20 cellular contexts compared by ENCODE assay signal in genomic region chr7:148794476-148794875, GRCh38.
DNase-seq lines count a peak whose midpoint lies in the region; ATAC-seq, FAIRE-seq and TF ChIP-seq lines count a peak whose summit lies in the region.
"Had no signal": no experiment of that assay in that cellular context is flagged by ENCODE, and none has a peak within 500 bp of the region (broad histone marks: within the 10 kb centered on the region; RNA-seq: fewer than 3 reads in every experiment).

No MANE protein-coding gene starts in this region.

- in situ Hi-C loops in IMR-90 (cut with MboI; ENCODE audit: low sequenced_read_pairs): no loop called here

- no peak overlapping the region for H2AFZ ChIP-seq in IMR-90 (replicated peaks; ENCODE audit: low read length, poor library complexity)

- H3K4me3 ChIP-seq in A549 (no peak overlapping the region), IMR-90 (ENCODE audit: insufficient read depth, low read depth, low read length) (no peak overlapping the region)
- H3K4me3 ChIP-seq: HAP-1 had no signal

- intact Hi-C loops in IMR-90 (cut with micrococcal nuclease): loop anchor here (5.0 kb wide), 1 partner anchor 168 kb away; no protein-coding TSS in a partner anchor

- peaks cover 4% of the 10 kb centered on the region for H3K4me1 Mint-ChIP-seq in activated naive CD4-positive, alpha-beta T cell treated with anti-CD3 and anti-CD28 coated beads, Interleukin-2, amount 50 U/mL, for 24 hours
- peaks cover 5% of the 10 kb centered on the region for H3K4me1 Mint-ChIP-seq in activated naive CD4-positive, alpha-beta T cell treated with anti-CD3 and anti-CD28 coated beads, Interleukin-2, amount 10 ng/mL, durations not matched to agents 7 days and 5 days
- H3K4me1 Mint-ChIP-seq in central memory CD8-positive, alpha-beta T cell: peaks cover 5% of the 10 kb centered on the region
- H3K4me1 Mint-ChIP-seq in activated CD4-positive, alpha-beta memory T cell treated with anti-CD3 and anti-CD28 coated beads, Interleukin-2, amount 10 ng/mL, durations not matched to agents 7 days and 5 days: peaks cover 3% of the 10 kb centered on the region

- no peak overlapping the region for H2BK5ac ChIP-seq in IMR-90 (ENCODE audit: low read depth, low read length, poor library complexity, severe bottlenecking)

- H2BK120ac ChIP-seq in IMR-90 (ENCODE audit: low read depth, low read length): no peak overlapping the region

- peaks cover 0 to 14% of the 10 kb centered on the region in 2 experiments; a peak in 2 of 4 replicates for H3K79me1 ChIP-seq in IMR-90 (ENCODE audit: low read depth in 1 of 2, low read length in 2 of 2)

- no peak for TF ChIP-seq CTCF in A549 (IDR thresholded peaks at IDR 0.05)
- TF ChIP-seq CTCF in IMR-90 (conservative IDR thresholded peaks at IDR 0.05; ENCODE audit: low read depth, low read length): no peak

- dilution Hi-C loops in IMR-90 (cut with HindIII; ENCODE audit: low sequenced_read_pairs, unreplicated experiment): no loop called here

- no peak overlapping the region for H3K56ac ChIP-seq in IMR-90 (ENCODE audit: extremely low read depth, insufficient read depth, low read length)

- ATAC-seq in A549 (no peak), IMR-90 (ENCODE audit: low read depth) (no peak)
- ATAC-seq in central memory CD8-positive, alpha-beta T cell (replicated peaks; ENCODE audit: extremely low read depth, poor library complexity, severe bottlenecking): no peak

- H2BK15ac ChIP-seq in IMR-90 (ENCODE audit: low read depth, low read length): no peak overlapping the region

- TF ChIP-seq EP300 in A549 (IDR thresholded peaks at IDR 0.05): no peak

- FAIRE-seq in A549 (lab: Jason Lieb, UNC): no peak
- FAIRE-seq: GM12891, GM18507, H54 had no signal

- H3K9me1 ChIP-seq in IMR-90 (ENCODE audit: insufficient read depth, low read length): no peaks in the 10 kb centered on the region

- H4K91ac ChIP-seq in IMR-90 (ENCODE audit: insufficient read depth, low read depth, low read length): no peak overlapping the region

- TF ChIP-seq RAD21 in A549 (conservative IDR thresholded peaks at IDR 0.05 in 1 of 2, IDR thresholded peaks at IDR 0.05 in 1 of 2) (no peak), IMR-90 (IDR thresholded peaks at IDR 0.05; ENCODE audit: low read length) (no peak)

- H3K36me3 Mint-ChIP-seq in activated naive CD4-positive, alpha-beta T cell treated with anti-CD3 and anti-CD28 coated beads, Interleukin-2, amount 50 U/mL, for 24 hours: peaks cover 22% of the 10 kb centered on the region
- H3K36me3 Mint-ChIP-seq in activated naive CD4-positive, alpha-beta T cell treated with anti-CD3 and anti-CD28 coated beads, Interleukin-2, amount 10 ng/mL, durations not matched to agents 7 days and 5 days: peaks cover 70% of the 10 kb centered on the region
- H3K36me3 Mint-ChIP-seq in central memory CD8-positive, alpha-beta T cell (ENCODE audit: insufficient read depth): peaks cover 60% of the 10 kb centered on the region
- H3K36me3 Mint-ChIP-seq in activated CD4-positive, alpha-beta memory T cell treated with anti-CD3 and anti-CD28 coated beads, Interleukin-2, amount 10 ng/mL, durations not matched to agents 7 days and 5 days (ENCODE audit: low read depth): peaks cover 62% of the 10 kb centered on the region

- no peaks in the 10 kb centered on the region for H3K9me3 Mint-ChIP-seq in activated naive CD4-positive, alpha-beta T cell treated with anti-CD3 and anti-CD28 coated beads, Interleukin-2, amount 50 U/mL, for 24 hours
- H3K9me3 Mint-ChIP-seq in activated naive CD4-positive, alpha-beta T cell treated with anti-CD3 and anti-CD28 coated beads, Interleukin-2, amount 10 ng/mL, durations not matched to agents 7 days and 5 days: no peaks in the 10 kb centered on the region
- H3K9me3 Mint-ChIP-seq in central memory CD8-positive, alpha-beta T cell: no peaks in the 10 kb centered on the region
- H3K9me3 Mint-ChIP-seq in activated CD4-positive, alpha-beta memory T cell treated with anti-CD3 and anti-CD28 coated beads, Interleukin-2, amount 10 ng/mL, durations not matched to agents 7 days and 5 days: no peaks in the 10 kb centered on the region
- H3K9me3 Mint-ChIP-seq: CD4-positive, alpha-beta memory T cell had no signal

- no peak overlapping the region for H2AK5ac ChIP-seq in IMR-90 (ENCODE audit: low read depth, low read length)

- H4K8ac ChIP-seq in IMR-90 (ENCODE audit: low read depth in 2 of 2, low read length in 2 of 2): no peak overlapping the region

- no peak for DNase-seq in activated naive CD4-positive, alpha-beta T cell treated with anti-CD3 and anti-CD28 coated beads, Interleukin-2, amount 10 ng/mL, durations not matched to agents 7 days and 5 days
- no peak for DNase-seq in A549 (ENCODE audit: low read depth in 1 of 2, low spot score in 1 of 2)
- no peak for DNase-seq in IMR-90
- DNase-seq in central memory CD8-positive, alpha-beta T cell (ENCODE audit: low spot score in 2 of 2): no peak
- DNase-seq in NCI-H526 (lab: John Stamatoyannopoulos, UW): no peak
- DNase-seq in activated CD4-positive, alpha-beta memory T cell treated with anti-CD3 and anti-CD28 coated beads, Interleukin-2, amount 10 ng/mL, durations not matched to agents 7 days and 5 days: no peak
- DNase-seq: 8988T; C1 segment of cervical spinal cord; Calu3; CD4-positive, alpha-beta memory T cell; COR-L47; DMS53; DMS79 treated with DMSO at 0.1 percent for 48 hours; GF-D8; GOT3 had no signal

- POLR2A ChIA-PET in A549 (lab: Yijun Ruan, JAX): no interaction called here
- POLR2A ChIA-PET in IMR-90 (lab: Charles Lee; ENCODE audit: unreplicated experiment): no interaction called here
- POLR2A ChIA-PET in activated CD4-positive, alpha-beta memory T cell treated with anti-CD3 and anti-CD28 coated beads, Interleukin-2, amount 10 ng/mL, durations not matched to agents 7 days and 5 days (lab: Charles Lee): no interaction called here

- no peaks in the 10 kb centered on the region for H3K27me3 Mint-ChIP-seq in activated naive CD4-positive, alpha-beta T cell treated with anti-CD3 and anti-CD28 coated beads, Interleukin-2, amount 50 U/mL, for 24 hours
- no peaks in the 10 kb centered on the region for H3K27me3 Mint-ChIP-seq in activated naive CD4-positive, alpha-beta T cell treated with anti-CD3 and anti-CD28 coated beads, Interleukin-2, amount 10 ng/mL, durations not matched to agents 7 days and 5 days
- H3K27me3 Mint-ChIP-seq in central memory CD8-positive, alpha-beta T cell: no peaks in the 10 kb centered on the region
- H3K27me3 Mint-ChIP-seq in activated CD4-positive, alpha-beta memory T cell treated with anti-CD3 and anti-CD28 coated beads, Interleukin-2, amount 10 ng/mL, durations not matched to agents 7 days and 5 days: no peaks in the 10 kb centered on the region
- H3K27me3 Mint-ChIP-seq: CD4-positive, alpha-beta memory T cell had no signal

- H3K27me3 ChIP-seq in IMR-90 (ENCODE audit: control insufficient read depth, insufficient read depth, low read length): no peaks in the 10 kb centered on the region

- peak overlapping the region; percentile 35 for H3K27ac Mint-ChIP-seq in activated naive CD4-positive, alpha-beta T cell treated with anti-CD3 and anti-CD28 coated beads, Interleukin-2, amount 50 U/mL, for 24 hours
- H3K27ac Mint-ChIP-seq in activated naive CD4-positive, alpha-beta T cell treated with anti-CD3 and anti-CD28 coated beads, Interleukin-2, amount 10 ng/mL, durations not matched to agents 7 days and 5 days: no peak overlapping the region
- H3K27ac Mint-ChIP-seq in central memory CD8-positive, alpha-beta T cell (ENCODE audit: low read depth): peak overlapping the region; percentile 53
- H3K27ac Mint-ChIP-seq in activated CD4-positive, alpha-beta memory T cell treated with anti-CD3 and anti-CD28 coated beads, Interleukin-2, amount 10 ng/mL, durations not matched to agents 7 days and 5 days: no peak overlapping the region

- H3K4me3 Mint-ChIP-seq in activated naive CD4-positive, alpha-beta T cell treated with anti-CD3 and anti-CD28 coated beads, Interleukin-2, amount 50 U/mL, for 24 hours: no peak overlapping the region
- H3K4me3 Mint-ChIP-seq in activated naive CD4-positive, alpha-beta T cell treated with anti-CD3 and anti-CD28 coated beads, Interleukin-2, amount 10 ng/mL, durations not matched to agents 7 days and 5 days: no peak overlapping the region
- H3K4me3 Mint-ChIP-seq in central memory CD8-positive, alpha-beta T cell: no peak overlapping the region
- no peak overlapping the region for H3K4me3 Mint-ChIP-seq in activated CD4-positive, alpha-beta memory T cell treated with anti-CD3 and anti-CD28 coated beads, Interleukin-2, amount 10 ng/mL, durations not matched to agents 7 days and 5 days
- H3K4me3 Mint-ChIP-seq: CD4-positive, alpha-beta memory T cell had no signal

- H3K4ac ChIP-seq in IMR-90 (ENCODE audit: low read depth, low read length): no peak overlapping the region

- H3K23ac ChIP-seq in IMR-90 (ENCODE audit: low read depth, low read length): no peak overlapping the region

- no peak overlapping the region for H4K5ac ChIP-seq in IMR-90 (ENCODE audit: low read depth, low read length)

- H3K4me2 ChIP-seq in A549 (no peak overlapping the region), IMR-90 (ENCODE audit: low read depth, low read length) (no peak overlapping the region)

- H3K36me3 ChIP-seq in IMR-90 (ENCODE audit: control insufficient read depth, insufficient read depth, low read length): peaks cover 50% of the 10 kb centered on the region

- WGBS in A549 (ENCODE audit: missing lambda C conversion rate): 94% methylated on average over 3 of the region's 3 CpGs
- no CpG with 5 or more reads among the region's 3 CpGs for WGBS in IMR-90 (ENCODE audit: extremely low coverage in 2 of 2, insufficient read length in 1 of 2), 2 experiments

- no peak for TF ChIP-seq POLR2A in A549 (IDR thresholded peaks at IDR 0.05; ENCODE audit: low read length)
- no peak for TF ChIP-seq POLR2A in IMR-90 (IDR thresholded peaks at IDR 0.05; ENCODE audit: low read depth, low read length)

- CTCF ChIA-PET in activated naive CD4-positive, alpha-beta T cell treated with anti-CD3 and anti-CD28 coated beads, Interleukin-2, amount 10 ng/mL, durations not matched to agents 7 days and 5 days (lab: Charles Lee): no interaction called here
- CTCF ChIA-PET in A549 (lab: Yijun Ruan, JAX) (interaction anchor here (0.6 kb wide), 1 partner anchor 110 kb away, joined by 3 read pairs; no protein-coding TSS in a partner anchor), IMR-90 (lab: Yijun Ruan, JAX) (no interaction called here)
- CTCF ChIA-PET in activated CD4-positive, alpha-beta memory T cell treated with anti-CD3 and anti-CD28 coated beads, Interleukin-2, amount 10 ng/mL, durations not matched to agents 7 days and 5 days (lab: Charles Lee): no interaction called here

- H3K18ac ChIP-seq in IMR-90 (ENCODE audit: low read depth, low read length): no peak overlapping the region

- no TSS peak for BruUV-seq in IMR-90 (replicated peaks; lab: Mats Ljungman, UMichigan)

- H3K9me3 ChIP-seq in A549 (peaks cover 11% of the 10 kb centered on the region; the same call in 2 of the 3 replicates), IMR-90 (ENCODE audit: control insufficient read depth, insufficient read depth, low read length) (no peaks in the 10 kb centered on the region)
- H3K9me3 ChIP-seq: HAP-1 had no signal

- no peak overlapping the region for H3K14ac ChIP-seq in IMR-90 (replicated peaks; ENCODE audit: low read depth, low read length)

- no peak overlapping the region for H2BK20ac ChIP-seq in IMR-90 (ENCODE audit: low read depth, low read length)

- H3K27ac ChIP-seq in A549 (no peak overlapping the region), IMR-90 (ENCODE audit: insufficient read depth, low read length) (no peak overlapping the region)

- H3K4me1 ChIP-seq in A549 (no peaks in the 10 kb centered on the region), IMR-90 (ENCODE audit: control insufficient read depth, insufficient read depth, low read length) (no peaks in the 10 kb centered on the region)

- no peaks in the 10 kb centered on the region; the same call in 1 of the 2 replicates for H4K20me1 ChIP-seq in IMR-90 (ENCODE audit: insufficient read depth, low read length)

- H3K9ac ChIP-seq in IMR-90 (ENCODE audit: low read depth, low read length): no peak overlapping the region

- H2AK9ac ChIP-seq in IMR-90 (replicated peaks; ENCODE audit: low read depth, low read length, poor library complexity): no peak overlapping the region

Comparison
In these comparisons a context has a peak if more than half of its experiments do, and no peak if none do; other contexts are left out.
1. H3K27ac Mint-ChIP-seq: peak in activated naive CD4-positive, alpha-beta T cell treated with anti-CD3 and anti-CD28 coated beads, Interleukin-2, amount 50 U/mL, for 24 hours (single experiment) and central memory CD8-positive, alpha-beta T cell (single experiment); none in activated naive CD4-positive, alpha-beta T cell treated with anti-CD3 and anti-CD28 coated beads, Interleukin-2, amount 10 ng/mL, durations not matched to agents 7 days and 5 days (single experiment) and activated CD4-positive, alpha-beta memory T cell treated with anti-CD3 and anti-CD28 coated beads, Interleukin-2, amount 10 ng/mL, durations not matched to agents 7 days and 5 days (single experiment).